1 cellular context compared by ENCODE assay signal in the genomic region with DNA sequence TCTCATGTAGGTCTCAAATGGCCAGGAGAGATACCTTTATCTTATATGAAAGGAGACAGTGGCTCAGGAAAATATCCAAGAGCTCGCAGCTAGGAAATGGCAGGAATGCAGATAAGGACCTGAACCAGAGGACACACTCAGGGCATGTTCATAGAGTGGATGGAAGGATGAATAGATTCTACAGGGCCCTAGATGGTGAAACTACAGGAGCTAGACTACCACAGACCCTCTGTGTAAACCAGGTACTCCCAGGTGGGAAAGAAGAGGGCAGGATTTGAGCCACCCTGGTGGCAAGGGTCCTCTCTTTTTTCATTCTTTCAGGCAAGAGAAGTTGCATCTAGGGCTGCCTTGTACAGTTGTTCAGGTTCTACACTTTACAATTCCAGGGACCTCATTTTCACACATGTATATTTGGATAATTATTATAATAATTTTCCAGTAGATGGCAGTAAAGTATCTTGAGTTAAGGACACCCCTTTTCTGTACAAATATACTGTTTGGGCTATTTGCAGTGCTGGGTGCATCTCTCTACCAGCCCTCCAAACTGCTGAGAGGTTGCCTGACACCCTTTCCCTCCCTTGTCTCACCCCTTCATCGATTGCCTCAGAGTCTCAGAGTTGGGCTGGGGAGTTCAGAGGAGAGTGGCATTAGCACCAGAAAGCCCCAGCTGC.
TF ChIP-seq lines count a peak whose summit lies in the region.

No MANE protein-coding gene starts in this region.

TF ChIP-seq in K562, 482 proteins besides CTCF, POLR2A, EP300 and RAD21:
- TF ChIP-seq ZNF436 (CRISPR knock-in tag; IDR thresholded peaks at IDR 0.05) (no peak), NCOA4 (IDR thresholded peaks at IDR 0.05; ENCODE audit: partially characterized antibody) (no peak), TARDBP (IDR thresholded peaks at IDR 0.05) (no peak), POLR3G (IDR thresholded peaks at IDR 0.05; ENCODE audit: extremely low read depth, insufficient read length, insufficient replicate concordance) (no peak), HDAC2 (IDR thresholded peaks at IDR 0.05) (no peak), RBM25 (IDR thresholded peaks at IDR 0.05; ENCODE audit: low read depth, low read length, severe bottlenecking) (peak; percentile 55), EGR1 (conservative IDR thresholded peaks at IDR 0.05) (no peak)
